17 cellular contexts compared by ENCODE assay signal in the genomic region with DNA sequence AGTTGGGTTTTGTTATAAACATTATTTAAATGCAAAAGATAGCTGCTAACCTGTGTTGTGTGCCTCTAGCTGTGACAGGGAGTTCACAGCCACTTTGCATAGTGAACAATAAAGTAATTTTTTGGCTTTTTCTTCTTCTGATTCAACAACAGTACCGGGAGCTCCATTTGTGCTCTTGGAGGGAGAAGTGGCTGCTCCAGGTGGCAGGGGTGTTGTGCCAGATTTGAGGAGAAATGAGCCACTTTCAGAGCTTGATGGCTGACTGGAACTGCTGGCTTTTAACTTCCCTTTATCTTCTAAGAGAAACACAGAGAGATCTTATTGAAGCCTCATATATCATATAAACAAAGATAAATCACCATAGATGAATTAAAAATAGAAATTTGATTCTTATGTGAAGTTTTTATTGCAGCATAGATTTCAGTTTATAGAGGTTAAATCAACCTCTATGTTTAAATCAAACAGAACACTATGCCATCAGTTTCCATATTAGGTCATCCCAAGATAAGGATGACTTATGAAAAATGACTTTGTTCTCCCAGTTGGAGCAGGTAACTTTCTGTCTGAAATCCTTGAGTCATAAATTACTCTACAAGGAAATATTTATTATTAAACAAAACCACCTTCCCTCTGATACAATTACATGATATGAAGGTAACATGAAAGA.
DNase-seq lines count a peak whose midpoint lies in the region; ATAC-seq, FAIRE-seq and TF ChIP-seq lines count a peak whose summit lies in the region.
"Had no signal": no experiment of that assay in that cellular context is flagged by ENCODE, and none has a peak within 500 bp of the region (broad histone marks: within the 10 kb centered on the region; RNA-seq: fewer than 3 reads in every experiment).

No MANE protein-coding gene starts in this region.

- H3K36me3 Mint-ChIP-seq in activated naive CD8-positive, alpha-beta T cell treated with anti-CD3 and anti-CD28 coated beads for 36 hours = no peaks in the 10 kb centered on the region

- H4K20me1 ChIP-seq in keratinocyte (ENCODE audit: control insufficient read depth, extremely low read depth, insufficient read depth, low read length) = no peaks in the 10 kb centered on the region
- H4K20me1 ChIP-seq: BLaER1 had no signal

- H3K27me3 ChIP-seq in RWPE2 (ENCODE audit: insufficient read depth, poor library complexity, severe bottlenecking) (no peaks in the 10 kb centered on the region), keratinocyte (ENCODE audit: control insufficient read depth, extremely low read depth, insufficient read depth, low read length) (no peaks in the 10 kb centered on the region), uterus (no peaks in the 10 kb centered on the region)
- H3K27me3 ChIP-seq: BLaER1, SJSA1 had no signal

- no peaks in the 10 kb centered on the region for H3K9me1 ChIP-seq in keratinocyte (ENCODE audit: control insufficient read depth, extremely low read depth, insufficient read depth, low read length)

- H3K79me2 ChIP-seq in keratinocyte (ENCODE audit: control insufficient read depth, insufficient read depth, low read length) = no peaks in the 10 kb centered on the region

- H3K27me3 Mint-ChIP-seq in activated naive CD8-positive, alpha-beta T cell treated with anti-CD3 and anti-CD28 coated beads for 36 hours = peaks cover under 1% of the 10 kb centered on the region

- no peaks in the 10 kb centered on the region for H3K4me1 Mint-ChIP-seq in activated naive CD8-positive, alpha-beta T cell treated with anti-CD3 and anti-CD28 coated beads for 36 hours

- dilution Hi-C loops in keratinocyte (cut with MboI; ENCODE audit: extremely low pct_ligation_motif_present, low sequenced_read_pairs) = no loop called here

- DNase-seq in HPDE6-E6E7 (ENCODE audit: extremely low spot score) = peak; percentile 26
- DNase-seq in RWPE2 (ENCODE audit: low spot score) = no peak
- DNase-seq in keratinocyte (ENCODE audit: low read depth, low spot score) = no peak
- DNase-seq in activated naive CD8-positive, alpha-beta T cell treated with anti-CD3 and anti-CD28 coated beads for 36 hours = no peak
- DNase-seq in medulla oblongata (ENCODE audit: extremely low spot score) = no peak
- no peak for DNase-seq in uterus
- DNase-seq: IMR-90, Kasumi-1, MV-4-11, NCI-H1417 treated with DMSO at 0.1 percent for 48 hours, NCI-H2029, NCI-H2171 treated with DMSO at 0.1 percent for 48 hours, NCI-H510A had no signal

- peak overlapping the region; percentile 68 for H2AFZ ChIP-seq in keratinocyte (ENCODE audit: control insufficient read depth, low read length)

- no peak for TF ChIP-seq POLR2A in uterus (IDR thresholded peaks at IDR 0.05)

- no peak overlapping the region for H3K4me3 ChIP-seq in RWPE2 (ENCODE audit: severe bottlenecking)
- H3K4me3 ChIP-seq in keratinocyte (ENCODE audit: control insufficient read depth in 2 of 3, extremely low read depth in 1 of 3, insufficient read depth in 2 of 3, low read depth in 1 of 3, low read length in 3 of 3) = no peak overlapping the region
- no peak overlapping the region for H3K4me3 ChIP-seq in uterus
- H3K4me3 ChIP-seq: BLaER1, SJSA1 had no signal

- intact Hi-C loops in uterus (cut with DNase I; ENCODE audit: low total_unique reads) = no loop called here

- no peak for TF ChIP-seq CTCF in RWPE2 (IDR thresholded peaks at IDR 0.05; ENCODE audit: poor library complexity, severe bottlenecking)
- TF ChIP-seq CTCF in keratinocyte (optimal IDR thresholded peaks at IDR 0.05 in 1 of 3, IDR thresholded peaks at IDR 0.05 in 1 of 3, conservative IDR thresholded peaks at IDR 0.05 in 1 of 3; ENCODE audit: extremely low read depth in 1 of 3, insufficient read depth in 2 of 3, low read length in 3 of 3) = no peak
- no peak for TF ChIP-seq CTCF in uterus (IDR thresholded peaks at IDR 0.05)

- H3K27ac ChIP-seq in RWPE2 (ENCODE audit: poor library complexity, severe bottlenecking) = peak overlapping the region; percentile 24
- peak overlapping the region; percentile 40 for H3K27ac ChIP-seq in keratinocyte (ENCODE audit: control insufficient read depth, insufficient read depth, low read length)
- H3K27ac ChIP-seq in uterus = no peak overlapping the region
- H3K27ac ChIP-seq: BLaER1, SJSA1 had no signal

- H3K9ac ChIP-seq in keratinocyte (ENCODE audit: control insufficient read depth, extremely low read depth, insufficient read depth, low read length) = peak overlapping the region; percentile 25
- H3K9ac ChIP-seq: BLaER1 had no signal

- H3K9me3 Mint-ChIP-seq in activated naive CD8-positive, alpha-beta T cell treated with anti-CD3 and anti-CD28 coated beads for 36 hours = no peaks in the 10 kb centered on the region

- peaks cover 13% of the 10 kb centered on the region for H3K4me1 ChIP-seq in RWPE2 (ENCODE audit: insufficient read depth, poor library complexity, severe bottlenecking)
- H3K4me1 ChIP-seq in keratinocyte (ENCODE audit: control insufficient read depth, extremely low read depth, insufficient read depth, low read length) = peaks cover 45% of the 10 kb centered on the region
- H3K4me1 ChIP-seq in uterus = no peaks in the 10 kb centered on the region
- H3K4me1 ChIP-seq: BLaER1, SJSA1 had no signal

- no peak overlapping the region for H3K4me3 Mint-ChIP-seq in activated naive CD8-positive, alpha-beta T cell treated with anti-CD3 and anti-CD28 coated beads for 36 hours

- no peak overlapping the region for H3K27ac Mint-ChIP-seq in activated naive CD8-positive, alpha-beta T cell treated with anti-CD3 and anti-CD28 coated beads for 36 hours

- ATAC-seq in RWPE2 (ENCODE audit: low read depth) = peak; percentile 91
- no peak for ATAC-seq in HG03442 (IDR thresholded peaks at IDR 0.05; ENCODE audit: unreplicated experiment)

- no peak for FAIRE-seq in keratinocyte (lab: Jason Lieb, UNC)
- FAIRE-seq: H1 had no signal

- peak overlapping the region; percentile 54 for H3K4me2 ChIP-seq in keratinocyte (ENCODE audit: control insufficient read depth, extremely low read depth, insufficient read depth, low read depth, low read length)
- H3K4me2 ChIP-seq: BLaER1 had no signal

- no peaks in the 10 kb centered on the region for H3K36me3 ChIP-seq in RWPE2 (ENCODE audit: low read depth)
- no peaks in the 10 kb centered on the region for H3K36me3 ChIP-seq in keratinocyte (ENCODE audit: control insufficient read depth in 2 of 2, extremely low read depth in 1 of 2, insufficient read depth in 2 of 2, low read length in 2 of 2)
- H3K36me3 ChIP-seq in uterus = no peaks in the 10 kb centered on the region
- H3K36me3 ChIP-seq: BLaER1, SJSA1 had no signal

- H3K9me3 ChIP-seq in RWPE2 (ENCODE audit: severe bottlenecking) = no peaks in the 10 kb centered on the region
- H3K9me3 ChIP-seq in keratinocyte (ENCODE audit: control insufficient read depth, low read depth, low read length) = no peaks in the 10 kb centered on the region
- H3K9me3 ChIP-seq in uterus = no peaks in the 10 kb centered on the region
- H3K9me3 ChIP-seq: BLaER1, SJSA1 had no signal

Comparison
In these comparisons a context has a peak if more than half of its experiments do, and no peak if none do; other contexts are left out.
1. H3K27ac ChIP-seq: peak in RWPE2 (single experiment) and keratinocyte (single experiment); none in uterus (0 of 2).